Comparison of ENCODE assay signal across 1 cellular context in the genomic region with DNA sequence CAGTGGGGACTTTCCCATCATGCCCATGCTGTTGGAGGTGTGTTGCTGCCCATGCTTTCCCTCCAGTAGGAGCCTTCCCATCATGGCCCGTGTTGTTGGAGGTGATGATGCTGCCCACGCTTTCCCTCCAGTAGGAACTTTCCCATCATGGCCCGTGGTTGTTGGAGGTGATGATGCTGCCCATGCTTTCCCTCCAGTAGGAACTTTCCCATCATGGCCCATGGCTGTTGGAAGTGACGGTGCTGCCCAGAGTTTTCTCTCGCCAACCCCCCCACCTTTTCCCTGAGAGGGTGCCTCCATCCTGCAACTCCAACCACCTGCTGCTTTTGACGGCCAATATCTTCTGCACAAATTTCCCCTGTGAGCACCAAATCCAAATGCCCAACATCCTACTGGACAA.
TF ChIP-seq lines count a peak whose summit lies in the region.

No MANE protein-coding gene starts in this region.

TF ChIP-seq in H1, 55 proteins besides CTCF, POLR2A, EP300 and RAD21:
- no peak for TF ChIP-seq BRCA1 (IDR thresholded peaks at IDR 0.05; ENCODE audit: low read depth, low read length)
- TF ChIP-seq SP4 (IDR thresholded peaks at IDR 0.05; ENCODE audit: low read length), result no peak
- TF ChIP-seq KDM5A (IDR thresholded peaks at IDR 0.05; ENCODE audit: low read length), result no peak
- TF ChIP-seq CHD1 (IDR thresholded peaks at IDR 0.05; ENCODE audit: low read depth, low read length), result no peak
- TF ChIP-seq EZH2 (IDR thresholded peaks at IDR 0.05; ENCODE audit: low read depth, low read length, severe bottlenecking), result no peak
- TF ChIP-seq RXRA (IDR thresholded peaks at IDR 0.05; ENCODE audit: insufficient read depth, low read depth, low read length), result no peak
- no peak for TF ChIP-seq JUND (IDR thresholded peaks at IDR 0.05; ENCODE audit: low read length)
